1 cellular context compared by ENCODE assay signal in the genomic region with DNA sequence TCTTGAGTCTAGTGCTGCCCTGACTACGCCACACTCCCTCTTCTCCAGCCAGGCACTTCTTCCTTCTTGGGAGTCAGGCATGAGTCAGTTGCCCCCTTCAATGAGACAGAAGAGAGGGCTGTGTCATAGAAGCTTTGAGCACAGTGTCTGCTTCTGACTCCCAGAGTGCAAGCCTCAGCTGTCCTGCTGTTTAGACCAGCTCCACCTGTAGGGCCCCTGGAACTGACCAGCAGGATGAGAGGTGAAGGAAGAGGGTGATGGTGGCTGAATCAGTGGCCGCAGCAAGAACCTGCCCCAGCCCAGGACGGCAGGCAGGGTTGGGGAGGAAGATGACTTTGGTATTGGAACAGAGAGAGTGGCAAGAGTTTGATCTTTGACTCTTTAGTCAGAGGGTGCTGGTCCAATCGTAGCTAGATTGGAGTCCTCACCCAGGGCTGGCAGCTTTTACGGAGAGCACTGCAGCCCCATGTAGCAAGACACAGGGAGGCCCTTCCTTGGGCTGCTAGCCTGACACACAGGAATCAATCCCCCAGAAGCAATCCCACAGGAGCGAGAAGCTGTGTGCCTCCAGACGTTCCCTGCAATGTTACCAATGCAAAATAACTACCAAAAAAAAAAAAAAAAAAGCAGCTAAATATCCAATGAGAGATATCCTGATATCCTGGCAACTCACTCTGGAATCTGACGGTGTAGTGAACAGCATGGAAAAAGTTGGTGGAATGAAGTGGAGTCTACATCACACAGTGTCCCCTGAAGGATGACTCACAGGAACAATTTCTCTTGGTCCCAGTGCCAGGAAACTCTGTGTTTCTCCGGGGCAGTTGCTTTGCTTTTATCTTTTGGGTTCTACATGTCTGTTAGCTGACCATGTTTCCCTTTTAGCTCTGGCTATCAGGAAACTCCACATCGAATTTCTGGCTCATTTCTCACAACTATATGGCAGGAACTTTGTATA.
TF ChIP-seq lines count a peak whose summit lies in the region.

No MANE protein-coding gene starts in this region.

TF ChIP-seq in HCT116, 20 proteins besides CTCF, POLR2A, EP300 and RAD21 (continued from another document):
- TF ChIP-seq SP1 (IDR thresholded peaks at IDR 0.05; ENCODE audit: low read depth), result peak; percentile 81
- TF ChIP-seq ELF1 (IDR thresholded peaks at IDR 0.05; ENCODE audit: borderline replicate concordance, low read depth), result no peak
- TF ChIP-seq POLR2AphosphoS5 (IDR thresholded peaks at IDR 0.05; ENCODE audit: low read depth, low read length), result peak; percentile 59
- TF ChIP-seq JUND (IDR thresholded peaks at IDR 0.05), result peak; percentile 88
- no peak for TF ChIP-seq ZNF274 (IDR thresholded peaks at IDR 0.05; ENCODE audit: low read depth, low read length)
- TF ChIP-seq SIN3A (IDR thresholded peaks at IDR 0.05; ENCODE audit: low read depth), result no peak; the same call in 1 of the 2 replicates
- TF ChIP-seq TCF7L2 (IDR thresholded peaks at IDR 0.05; ENCODE audit: borderline replicate concordance, extremely low read depth, insufficient read depth, insufficient read length), result peak; percentile 80
- TF ChIP-seq YY1 (IDR thresholded peaks at IDR 0.05; ENCODE audit: extremely low read depth, insufficient replicate concordance, low read depth, low read length), result no peak
- no peak for TF ChIP-seq EZH2phosphoT487 (IDR thresholded peaks at IDR 0.05; ENCODE audit: borderline replicate concordance)
